Comparison of ENCODE assay signal across 15 cellular contexts in the genomic region with DNA sequence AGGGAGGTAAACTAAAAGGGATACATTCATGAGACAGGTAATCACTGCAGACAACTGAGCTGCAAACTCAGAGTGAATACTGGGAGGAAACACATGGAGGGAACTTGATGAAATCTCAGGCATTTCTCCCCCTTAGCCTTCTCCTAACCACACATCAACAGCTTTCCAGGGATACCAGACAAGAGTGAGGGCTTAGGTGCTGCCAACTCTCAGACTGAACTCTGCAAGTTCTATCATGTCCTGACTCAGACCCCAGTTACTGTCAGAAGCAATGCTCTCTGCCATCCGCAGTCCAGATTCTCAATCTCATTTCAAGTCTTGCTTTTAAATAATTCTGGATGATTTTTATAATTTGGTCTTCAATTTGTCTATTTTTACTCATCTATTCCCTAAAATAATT.
DNase-seq lines count a peak whose midpoint lies in the region; ATAC-seq, FAIRE-seq and TF ChIP-seq lines count a peak whose summit lies in the region.
"Had no signal": no experiment of that assay in that cellular context is flagged by ENCODE, and none has a peak within 500 bp of the region (broad histone marks: within the 10 kb centered on the region; RNA-seq: fewer than 3 reads in every experiment).

No MANE protein-coding gene starts in this region.

- H3K4me1 Mint-ChIP-seq in astrocyte (ENCODE audit: low read depth, unreplicated experiment), result peaks cover 8% of the 10 kb centered on the region
- H3K4me1 Mint-ChIP-seq: CD4-positive, alpha-beta memory T cell had no signal

- H3K4me2 ChIP-seq in astrocyte (ENCODE audit: low read length), result no peak overlapping the region

- no peak overlapping the region for H2AFZ ChIP-seq in astrocyte (ENCODE audit: low read depth, low read length)

- intact Hi-C loops in right cardiac atrium (cut with DNase I), result no loop called here
- intact Hi-C loops in Right ventricle myocardium inferior (cut with DNase I), result no loop called here
- intact Hi-C loops in pancreas (cut with DNase I), result no loop called here

- TF ChIP-seq CTCF in astrocyte (IDR thresholded peaks at IDR 0.05; ENCODE audit: insufficient read depth, low read depth, low read length) (no peak), epithelial cell of esophagus (IDR thresholded peaks at IDR 0.05; ENCODE audit: insufficient read depth, low read depth, low read length, missing control alignments) (no peak), pancreas (IDR thresholded peaks at IDR 0.05) (no peak)

- no peaks in the 10 kb centered on the region for H3K79me2 ChIP-seq in astrocyte (ENCODE audit: insufficient read depth, low read length)

- H3K9me3 ChIP-seq in right cardiac atrium (ENCODE audit: control insufficient read depth, low read length) (no peaks in the 10 kb centered on the region), astrocyte (ENCODE audit: insufficient read depth, low read depth, low read length) (no peaks in the 10 kb centered on the region), pancreas (no peaks in the 10 kb centered on the region)

- H3K27ac ChIP-seq in right cardiac atrium (ENCODE audit: low read length) (no peak overlapping the region), astrocyte (ENCODE audit: low read depth, low read length) (no peak overlapping the region), pancreas (no peak overlapping the region)
- H3K27ac ChIP-seq: C4-2B, HL-60 had no signal

- H3K9ac ChIP-seq in astrocyte (ENCODE audit: low read length), result no peak overlapping the region

- H3K27me3 Mint-ChIP-seq in astrocyte (ENCODE audit: low read depth, unreplicated experiment), result no peaks in the 10 kb centered on the region
- H3K27me3 Mint-ChIP-seq: CD4-positive, alpha-beta memory T cell had no signal

- no peak overlapping the region for H3K4me3 Mint-ChIP-seq in astrocyte (ENCODE audit: unreplicated experiment)
- H3K4me3 Mint-ChIP-seq: CD4-positive, alpha-beta memory T cell had no signal

- no peaks in the 10 kb centered on the region for H3K4me1 ChIP-seq in right cardiac atrium (ENCODE audit: control insufficient read depth, insufficient read depth, low read length)
- no peaks in the 10 kb centered on the region for H3K4me1 ChIP-seq in astrocyte (ENCODE audit: insufficient read depth, low read length)
- H3K4me1 ChIP-seq in pancreas, result no peaks in the 10 kb centered on the region
- H3K4me1 ChIP-seq: BE2C had no signal

- ATAC-seq in right cardiac atrium (peak; percentile 39 to 47), Right ventricle myocardium inferior (no peak), pancreas (no peak)

- H3K9me3 Mint-ChIP-seq in astrocyte (ENCODE audit: unreplicated experiment), result peaks cover 1% of the 10 kb centered on the region
- H3K9me3 Mint-ChIP-seq: CD4-positive, alpha-beta memory T cell had no signal

- no peak overlapping the region for H3K27ac Mint-ChIP-seq in astrocyte (ENCODE audit: unreplicated experiment)

- H4K20me1 ChIP-seq in astrocyte (ENCODE audit: insufficient read depth, low read length), result no peaks in the 10 kb centered on the region

- DNase-seq in right cardiac atrium (no peak), Right ventricle myocardium inferior (ENCODE audit: missing footprints) (no peak), astrocyte (ENCODE audit: low read depth) (peak; percentile 36), epithelial cell of esophagus (ENCODE audit: low read depth) (peak; percentile 66), RPMI8226 (no peak), kidney tubule cell (ENCODE audit: low spot score) (no peak), pancreas (no peak)
- DNase-seq: BE2C; CD4-positive, alpha-beta memory T cell; DMS79; EL; GDM1; H7 had no signal

- WGBS in right cardiac atrium, result 81% methylated on average over 1 of the region's 1 CpG
- WGBS in pancreas, 2 donors, result 93 to 95% methylated on average over 1 of the region's 1 CpG

- H3K36me3 ChIP-seq in astrocyte (ENCODE audit: insufficient read depth, low read length), result no peaks in the 10 kb centered on the region
- H3K36me3 ChIP-seq in pancreas, result no peaks in the 10 kb centered on the region
- H3K36me3 ChIP-seq: BE2C had no signal

- FAIRE-seq in astrocyte (lab: Jason Lieb, UNC) (peak; percentile 13), pancreas (lab: Jason Lieb, UNC) (no peak)

- H3K27me3 ChIP-seq in right cardiac atrium (ENCODE audit: control insufficient read depth, insufficient read depth), result no peaks in the 10 kb centered on the region
- H3K27me3 ChIP-seq in astrocyte (ENCODE audit: insufficient read depth, low read length), result no peaks in the 10 kb centered on the region
- H3K27me3 ChIP-seq in pancreas, result no peaks in the 10 kb centered on the region
- H3K27me3 ChIP-seq: BE2C had no signal

- no peaks in the 10 kb centered on the region for H3K36me3 Mint-ChIP-seq in astrocyte (ENCODE audit: low read depth, unreplicated experiment)

- H3K4me3 ChIP-seq in right cardiac atrium (ENCODE audit: low read length) (no peak overlapping the region), astrocyte (ENCODE audit: insufficient read depth, low read depth, low read length) (no peak overlapping the region), epithelial cell of esophagus (ENCODE audit: low read length) (no peak overlapping the region), pancreas (no peak overlapping the region)

Comparison
In these comparisons a context has a peak if more than half of its experiments do, and no peak if none do; other contexts are left out.
1. ATAC-seq: peak in right cardiac atrium (2 of 2); none in Right ventricle myocardium inferior (single experiment) and pancreas (0 of 4).
2. DNase-seq: peak in astrocyte (single experiment) and epithelial cell of esophagus (single experiment); none in right cardiac atrium (0 of 3), Right ventricle myocardium inferior (single experiment), RPMI8226 (single experiment), kidney tubule cell (single experiment) and pancreas (0 of 6).